Comparison of ENCODE assay signal across 1 cellular context in genomic region chr17:64694207-64694606, GRCh38.
TF ChIP-seq lines count a peak whose summit lies in the region.

No MANE protein-coding gene starts in this region.

TF ChIP-seq in HepG2, 621 proteins besides CTCF, POLR2A, EP300 and RAD21 (continued from another document and continues in another):
- TF ChIP-seq ATF4 (CRISPR knock-in tag; IDR thresholded peaks at IDR 0.05): 0 out of 4 replicates have a peak, but pooled peaks of 1 of the 2 experiments have one; percentile 11
- no peak for TF ChIP-seq TBL1XR1 (IDR thresholded peaks at IDR 0.05; ENCODE audit: borderline replicate concordance, low read length, partially characterized antibody)
- no peak for TF ChIP-seq ZSCAN12 (CRISPR knock-in tag; IDR thresholded peaks at IDR 0.05)
- TF ChIP-seq HOXA9 (CRISPR knock-in tag; IDR thresholded peaks at IDR 0.05; ENCODE audit: borderline replicate concordance): no peak
- TF ChIP-seq HOXA3 (CRISPR knock-in tag; IDR thresholded peaks at IDR 0.05): peak; percentile 84
- no peak for TF ChIP-seq NR3C1 (CRISPR knock-in tag; IDR thresholded peaks at IDR 0.05)
- peak; percentile 31; the same call in 1 of the 2 replicates for TF ChIP-seq CHD4 (IDR thresholded peaks at IDR 0.05; ENCODE audit: borderline replicate concordance, low read length)
- no peak for TF ChIP-seq NRL (CRISPR knock-in tag; IDR thresholded peaks at IDR 0.05; ENCODE audit: borderline replicate concordance)
- no peak for TF ChIP-seq ZNF326 (CRISPR knock-in tag; IDR thresholded peaks at IDR 0.05; ENCODE audit: borderline replicate concordance)
- TF ChIP-seq ZNF205 (CRISPR knock-in tag; IDR thresholded peaks at IDR 0.05): no peak
- TF ChIP-seq KLF15 (CRISPR knock-in tag; IDR thresholded peaks at IDR 0.05; ENCODE audit: borderline replicate concordance): no peak
- peak; percentile 34; the same call in 1 of the 2 replicates for TF ChIP-seq ZNF609 (CRISPR knock-in tag; IDR thresholded peaks at IDR 0.05; ENCODE audit: borderline replicate concordance)
- no peak for TF ChIP-seq ONECUT2 (CRISPR knock-in tag; IDR thresholded peaks at IDR 0.05)
- TF ChIP-seq ZNF646 (CRISPR knock-in tag; IDR thresholded peaks at IDR 0.05): no peak
- peak; percentile 66; the same call in 1 of the 2 replicates for TF ChIP-seq AHDC1 (CRISPR knock-in tag; IDR thresholded peaks at IDR 0.05; ENCODE audit: borderline replicate concordance)
- peak; percentile 24; the same call in 1 of the 2 replicates for TF ChIP-seq RERE (CRISPR knock-in tag; IDR thresholded peaks at IDR 0.05; ENCODE audit: low read depth)
- no peak for TF ChIP-seq ELK4 (CRISPR knock-in tag; IDR thresholded peaks at IDR 0.05; ENCODE audit: borderline replicate concordance)
- TF ChIP-seq HBP1 (CRISPR knock-in tag; IDR thresholded peaks at IDR 0.05; ENCODE audit: low read depth): no peak
- peak; percentile 60; the same call in 1 of the 2 replicates for TF ChIP-seq ERF (CRISPR knock-in tag; IDR thresholded peaks at IDR 0.05)
- peak; percentile 89 for TF ChIP-seq TEAD3 (CRISPR knock-in tag; optimal IDR thresholded peaks at IDR 0.05; ENCODE audit: borderline replicate concordance)
- TF ChIP-seq SMAD1 (CRISPR knock-in tag; IDR thresholded peaks at IDR 0.05; ENCODE audit: borderline replicate concordance, low read depth): no peak
